ENCODE assay signal across 11 cellular contexts in genomic region chr5:96175090-96175489, GRCh38.
A peak's percentile ranks its signal among the peaks of the same experiment; 100 is the strongest.
DNase-seq lines count a peak whose midpoint lies in the region; ATAC-seq and TF ChIP-seq lines count a peak whose summit lies in the region.
"Had no signal": no experiment of that assay in that cellular context is flagged by ENCODE, and none has a peak within 500 bp of the region (broad histone marks: within the 10 kb centered on the region; RNA-seq: fewer than 3 reads in every experiment).

No MANE protein-coding gene starts in this region.

- H3K36me3 Mint-ChIP-seq in neural crest cell (ENCODE audit: low read depth), result no peaks in the 10 kb centered on the region
- no peaks in the 10 kb centered on the region for H3K36me3 Mint-ChIP-seq in activated T-helper 17 cell treated with anti-CD3 and anti-CD28 coated beads, Interleukin-2, amount 50 U/mL, for 72 hours (ENCODE audit: low read depth)

- H3K4me3 ChIP-seq in astrocyte of the spinal cord (ENCODE audit: low read depth, low read length), result no peak overlapping the region
- H3K4me3 ChIP-seq: left ventricle myocardium inferior had no signal

- peaks cover 16% of the 10 kb centered on the region for H3K4me1 Mint-ChIP-seq in neural crest cell
- H3K4me1 Mint-ChIP-seq in activated T-helper 17 cell treated with anti-CD3 and anti-CD28 coated beads, Interleukin-2, amount 50 U/mL, for 72 hours, result peaks cover 5% of the 10 kb centered on the region

- no peak overlapping the region for H3K27ac Mint-ChIP-seq in neural crest cell (ENCODE audit: unreplicated experiment)
- no peak overlapping the region for H3K27ac Mint-ChIP-seq in activated T-helper 17 cell treated with anti-CD3 and anti-CD28 coated beads, Interleukin-2, amount 50 U/mL, for 72 hours
- H3K27ac Mint-ChIP-seq: T-helper 1 cell treated with Interleukin-12 subunit alpha and Interleukin-12 subunit beta and Interleukin-4 antibody, amounts not matched to agents 30 μg/mL and 1 μg/mL, for 36 hours had no signal

- H3K9me3 Mint-ChIP-seq in neural crest cell, result peaks cover 16% of the 10 kb centered on the region
- H3K9me3 Mint-ChIP-seq in activated T-helper 17 cell treated with anti-CD3 and anti-CD28 coated beads, Interleukin-2, amount 50 U/mL, for 72 hours, result no peaks in the 10 kb centered on the region
- H3K9me3 Mint-ChIP-seq: T-helper 1 cell treated with Interleukin-12 subunit alpha and Interleukin-12 subunit beta and Interleukin-4 antibody, amounts not matched to agents 30 μg/mL and 1 μg/mL, for 36 hours had no signal

- TF ChIP-seq CTCF in GM12873 (IDR thresholded peaks at IDR 0.05; ENCODE audit: insufficient read depth, low read depth, low read length, missing control alignments), result peak; percentile 44
- TF ChIP-seq CTCF in astrocyte of the spinal cord (IDR thresholded peaks at IDR 0.05; ENCODE audit: low read depth, low read length), result peak; percentile 21
- peak; percentile 52 for TF ChIP-seq CTCF in neural crest cell (conservative IDR thresholded peaks at IDR 0.05)

- no peak overlapping the region for H3K4me3 Mint-ChIP-seq in neural crest cell
- H3K4me3 Mint-ChIP-seq in activated T-helper 17 cell treated with anti-CD3 and anti-CD28 coated beads, Interleukin-2, amount 50 U/mL, for 72 hours, result no peak overlapping the region
- H3K4me3 Mint-ChIP-seq: T-helper 1 cell treated with Interleukin-12 subunit alpha and Interleukin-12 subunit beta and Interleukin-4 antibody, amounts not matched to agents 30 μg/mL and 1 μg/mL, for 36 hours had no signal

- in situ Hi-C loops in KBM-7 (cut with MboI; ENCODE audit: low pct_unique_long_range_greater_than_20kb, low sequenced_read_pairs), result no loop called here
- in situ Hi-C loops in astrocyte of the spinal cord (cut with HindIII; ENCODE audit: low sequenced_read_pairs), result no loop called here

- DNase-seq in KBM-7 (peak; percentile 7), astrocyte of the spinal cord (ENCODE audit: low read depth, low spot score) (no peak), neural crest cell (ENCODE audit: low read depth, low spot score) (no peak), GF-D8 (lab: John Stamatoyannopoulos, UW) (no peak)
- DNase-seq in stimulated activated CD8-positive, alpha-beta memory T cell treated with anti-CD3 and anti-CD28 coated beads, Interleukin-4, amount 100 ng/mL, for 48 hours, result no peak
- DNase-seq: left ventricle myocardium inferior; stimulated activated CD4-positive, alpha-beta T cell treated with anti-CD3 and anti-CD28 coated beads, Interleukin-2, amount 100 ng/mL, for 24 hours had no signal

- ATAC-seq in GM18873 (IDR thresholded peaks at IDR 0.05; ENCODE audit: low FRiP score, unreplicated experiment), result no peak
- ATAC-seq in activated T-helper 17 cell treated with anti-CD3 and anti-CD28 coated beads, Interleukin-2, amount 50 U/mL, for 72 hours (replicated peaks), result no peak

- H3K27me3 Mint-ChIP-seq in neural crest cell (ENCODE audit: low read depth), result no peaks in the 10 kb centered on the region
- H3K27me3 Mint-ChIP-seq in activated T-helper 17 cell treated with anti-CD3 and anti-CD28 coated beads, Interleukin-2, amount 50 U/mL, for 72 hours, result peaks cover 16% of the 10 kb centered on the region
